ENCODE assay signal across 14 cellular contexts in genomic region chr1:41882068-41882477, GRCh38.
DNase-seq lines count a peak whose midpoint lies in the region; ATAC-seq and TF ChIP-seq lines count a peak whose summit lies in the region.
"Had no signal": no experiment of that assay in that cellular context is flagged by ENCODE, and none has a peak within 500 bp of the region (broad histone marks: within the 10 kb centered on the region; RNA-seq: fewer than 3 reads in every experiment).

No MANE protein-coding gene starts in this region.

- H3K4me2 ChIP-seq in DND-41 (ENCODE audit: insufficient read depth, low read length) (peak overlapping the region; percentile 43), parathyroid adenoma (ENCODE audit: low read length) (no peak overlapping the region)

- H2AFZ ChIP-seq in DND-41 (ENCODE audit: low read depth, low read length), result no peak overlapping the region
- peak overlapping the region; percentile 42 for H2AFZ ChIP-seq in parathyroid adenoma

- H3K27ac ChIP-seq in DND-41 (ENCODE audit: low read length), result peak overlapping the region; percentile 98
- H3K27ac ChIP-seq in parathyroid adenoma, result no peak overlapping the region
- H3K27ac ChIP-seq: uterus had no signal

- H3K36me3 ChIP-seq in DND-41 (ENCODE audit: insufficient read depth, low read length), result peaks cover 17% of the 10 kb centered on the region; the same call in 1 of the 2 replicates
- H3K36me3 ChIP-seq in parathyroid adenoma (ENCODE audit: control insufficient read depth, insufficient read depth, low read length), result no peaks in the 10 kb centered on the region
- H3K36me3 ChIP-seq: uterus had no signal

- TF ChIP-seq CTCF in DND-41 (IDR thresholded peaks at IDR 0.05; ENCODE audit: borderline replicate concordance, extremely low read depth, low read length, poor library complexity, severe bottlenecking), result peak; percentile 28
- no peak for TF ChIP-seq CTCF in parathyroid adenoma (IDR thresholded peaks at IDR 0.05)

- DNase-seq in DND-41 (peak; percentile 92), MV-4-11 (lab: John Stamatoyannopoulos, UW) (peak; percentile 61), UCSD-AML1 (lab: John Stamatoyannopoulos, UW; ENCODE audit: unreplicated experiment) (peak; percentile 44), foreskin melanocyte (no peak)
- DNase-seq in stimulated activated CD4-positive, alpha-beta T cell treated with anti-CD3 and anti-CD28 coated beads, Interleukin-12 subunit alpha, Interleukin-12 subunit beta, amount 100 ng/mL, for 4 hours, result no peak
- DNase-seq: anterior cingulate cortex, HCEC 1CT, NCI-H226, nucleus accumbens, T-cell, uterus had no signal

- peaks cover 100% of the 10 kb centered on the region for H3K4me1 ChIP-seq in DND-41 (ENCODE audit: insufficient read depth, low read length)
- H3K4me1 ChIP-seq in parathyroid adenoma, result no peaks in the 10 kb centered on the region
- H3K4me1 ChIP-seq: uterus had no signal

- H3K27me3 ChIP-seq in DND-41 (ENCODE audit: insufficient read depth, low read length, poor library complexity) (no peaks in the 10 kb centered on the region), parathyroid adenoma (ENCODE audit: control insufficient read depth, insufficient read depth, low read length) (no peaks in the 10 kb centered on the region)
- H3K27me3 ChIP-seq: uterus had no signal

- no peaks in the 10 kb centered on the region for H4K20me1 ChIP-seq in DND-41 (ENCODE audit: insufficient read depth, low read length)

- H3K9ac ChIP-seq in DND-41 (ENCODE audit: low read depth, low read length) (peak overlapping the region; percentile 61), parathyroid adenoma (no peak overlapping the region)

- H3K79me2 ChIP-seq in DND-41 (ENCODE audit: insufficient read depth, low read length) (peaks cover 96% of the 10 kb centered on the region), parathyroid adenoma (no peaks in the 10 kb centered on the region)

- ATAC-seq in DND-41 (ENCODE audit: insufficient read depth, low read depth) (peak; percentile 85), GM18907 (IDR thresholded peaks at IDR 0.05; ENCODE audit: unreplicated experiment) (no peak), HG03457 (IDR thresholded peaks at IDR 0.05; ENCODE audit: unreplicated experiment) (no peak)
- ATAC-seq: T-cell had no signal

- no peaks in the 10 kb centered on the region for H3K9me3 ChIP-seq in DND-41 (ENCODE audit: insufficient read depth, low read length, severe bottlenecking)
- H3K9me3 ChIP-seq in parathyroid adenoma (ENCODE audit: control insufficient read depth, low read length), result no peaks in the 10 kb centered on the region
- H3K9me3 ChIP-seq: uterus had no signal

- H3K4me3 ChIP-seq in DND-41 (ENCODE audit: low read depth in 1 of 2, low read length in 2 of 2) (peak overlapping the region in 1 of 2 experiments; percentile 21; a peak in 1 of 4 replicates), parathyroid adenoma (ENCODE audit: low read depth, low read length) (no peak overlapping the region)
- H3K4me3 ChIP-seq: uterus had no signal

Comparison
In these comparisons a context has a peak if more than half of its experiments do, and no peak if none do; other contexts are left out.
1. DNase-seq: peak in DND-41 (single experiment), MV-4-11 (single experiment) and UCSD-AML1 (single experiment); none in foreskin melanocyte (single experiment) and stimulated activated CD4-positive, alpha-beta T cell treated with anti-CD3 and anti-CD28 coated beads, Interleukin-12 subunit alpha, Interleukin-12 subunit beta, amount 100 ng/mL, for 4 hours (single experiment).